9 cellular contexts compared by ENCODE assay signal in genomic region chr2:50401772-50402653, GRCh38.
DNase-seq lines count a peak whose midpoint lies in the region; ATAC-seq and TF ChIP-seq lines count a peak whose summit lies in the region.
"Had no signal": no experiment of that assay in that cellular context is flagged by ENCODE, and none has a peak within 500 bp of the region (broad histone marks: within the 10 kb centered on the region; RNA-seq: fewer than 3 reads in every experiment).

No MANE protein-coding gene starts in this region.

- intact Hi-C loops in adrenal gland (cut with DNase I): no loop called here

- DNase-seq in COLO668 (lab: John Stamatoyannopoulos, UW; ENCODE audit: unreplicated experiment) (peak; percentile 52), NCI-H345 treated with DMSO at 0.1 percent for 48 hours (lab: John Stamatoyannopoulos, UW; ENCODE audit: unreplicated experiment) (peak; percentile 43), adrenal gland (peak; percentile 24 to 76 (median 36)), iPS DF 6.9 (ENCODE audit: low read depth, low spot score) (peak; percentile 61), NCI-H774 (lab: John Stamatoyannopoulos, UW) (no peak)
- DNase-seq in stimulated activated naive CD8-positive, alpha-beta T cell treated with anti-CD3 and anti-CD28 coated beads, Interleukin-15, Interleukin-2, amounts not matched to agents 100 U/mL and 50 U/mL, for 24 hours: peak; percentile 33
- DNase-seq: activated B cell treated with CpG ODN at 0.5 μM for 24 hours had no signal

- 1 to 5% (median 2%) methylated on average over 7 of the region's 7 CpGs for WGBS in adrenal gland, 4 donors
- no CpG with 5 or more reads among the region's 7 CpGs for WGBS in iPS DF 6.9 (ENCODE audit: insufficient coverage, insufficient read length)

- H3K4me1 ChIP-seq in adrenal gland (replicated peaks in 1 of 2) (no peaks in the 10 kb centered on the region), iPS DF 6.9 (ENCODE audit: control insufficient read depth, insufficient read depth, low read length) (peaks cover 2% of the 10 kb centered on the region; the same call in 1 of the 2 replicates)

- no peak for TF ChIP-seq POLR2A in adrenal gland (IDR thresholded peaks at IDR 0.05)

- H3K4me3 ChIP-seq in adrenal gland (no peak overlapping the region), iPS DF 6.9 (ENCODE audit: low read length) (no peak overlapping the region)

- no peaks in the 10 kb centered on the region for H3K27me3 ChIP-seq in adrenal gland
- no peaks in the 10 kb centered on the region for H3K27me3 ChIP-seq in iPS DF 6.9 (ENCODE audit: control insufficient read depth, insufficient read depth, low read length)

- ATAC-seq in GM18868 (IDR thresholded peaks at IDR 0.05; ENCODE audit: unreplicated experiment) (peak; percentile 92), HG03342 (IDR thresholded peaks at IDR 0.05; ENCODE audit: unreplicated experiment) (peak; percentile 87)
- ATAC-seq in stimulated activated naive CD8-positive, alpha-beta T cell treated with anti-CD3 and anti-CD28 coated beads, Interleukin-15, Interleukin-2, amounts not matched to agents 100 U/mL and 50 U/mL, for 24 hours: no peak

- TF ChIP-seq CTCF in adrenal gland (IDR thresholded peaks at IDR 0.05): peak; percentile 57 to 75 (median 68)

- H3K9me3 ChIP-seq in adrenal gland (replicated peaks in 1 of 3) (no peaks in the 10 kb centered on the region), iPS DF 6.9 (ENCODE audit: control insufficient read depth, insufficient read depth, low read length) (no peaks in the 10 kb centered on the region)

- H3K36me3 ChIP-seq in adrenal gland (replicated peaks in 1 of 2) (no peaks in the 10 kb centered on the region), iPS DF 6.9 (ENCODE audit: control insufficient read depth, insufficient read depth, low read length) (no peaks in the 10 kb centered on the region)

- H3K27ac ChIP-seq in adrenal gland: no peak overlapping the region
- H3K27ac ChIP-seq in iPS DF 6.9 (ENCODE audit: low read length): no peak overlapping the region
